In the genomic region with DNA sequence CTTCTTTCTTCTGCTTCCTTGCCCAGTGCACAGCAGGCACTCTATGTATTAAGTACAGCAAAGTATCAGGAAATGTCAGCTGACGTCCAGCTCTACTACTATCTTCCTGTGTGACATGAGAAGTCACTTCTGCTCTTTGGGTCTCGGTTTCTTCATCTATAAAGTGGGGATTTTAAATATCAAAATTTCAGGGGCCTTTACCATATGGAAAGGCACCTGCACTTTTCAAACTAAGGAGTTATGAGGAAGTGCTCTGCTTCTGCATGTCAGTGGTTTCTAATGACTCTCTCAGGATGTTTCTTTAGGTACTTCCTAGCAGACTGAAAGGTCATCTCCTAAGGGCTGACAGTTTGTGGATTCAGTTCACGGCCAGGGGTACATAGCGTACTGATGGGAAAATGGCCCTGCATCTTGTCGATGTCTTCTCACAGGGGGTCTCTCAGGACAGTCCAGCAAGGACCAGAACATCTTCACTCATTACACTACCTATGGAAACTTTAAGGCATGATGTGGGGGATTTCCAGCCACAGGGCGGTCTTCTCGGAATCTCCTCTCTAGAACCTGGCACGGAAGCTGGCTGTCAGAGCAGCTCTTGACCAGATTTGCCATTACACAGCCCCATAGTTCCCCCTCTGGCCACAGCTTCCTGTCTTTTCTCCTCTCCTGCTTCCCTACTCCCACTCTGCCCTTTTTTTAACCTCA, we compare ENCODE assay signal across 10 cellular contexts. TPM values are rescaled to one million over a fixed set of nuclear protein-coding genes. Genes with fewer than 3 reads are reported as not detected.
A peak's percentile ranks its signal among the peaks of the same experiment; 100 is the strongest.
DNase-seq lines count a peak whose midpoint lies in the region; ATAC-seq, FAIRE-seq and TF ChIP-seq lines count a peak whose summit lies in the region.
"Had no signal": no experiment of that assay in that cellular context is flagged by ENCODE, and none has a peak within 500 bp of the region (broad histone marks: within the 10 kb centered on the region; RNA-seq: fewer than 3 reads in every experiment).

No MANE protein-coding gene starts in this region.

- no peaks in the 10 kb centered on the region for H4K20me1 ChIP-seq in GM12878 (ENCODE audit: control insufficient read depth, insufficient read depth)

- peak; percentile 29 for DNase-seq in GM10248 (ENCODE audit: extremely low spot score)
- peak; percentile 61 for DNase-seq in GM12878 (ENCODE audit: low read depth, low spot score)
- no peak for DNase-seq in Peyer's patch
- no peak for DNase-seq in H4 (ENCODE audit: low spot score)
- DNase-seq in AML-193 (lab: John Stamatoyannopoulos, UW) = no peak
- DNase-seq in omental fat pad (ENCODE audit: low spot score) = no peak
- DNase-seq: foreskin fibroblast had no signal

- 3% methylated on average over 8 of the region's 8 CpGs for WGBS in GM12878 (ENCODE audit: insufficient coverage, insufficient replicate concordance, low lambda C conversion rate, missing lambda C conversion rate)

- ATAC-seq in GM19395 (IDR thresholded peaks at IDR 0.05; ENCODE audit: unreplicated experiment) = peak; percentile 85
- peak; percentile 68 for ATAC-seq in HG03159 (IDR thresholded peaks at IDR 0.05; ENCODE audit: unreplicated experiment)
- peak; percentile 91 for ATAC-seq in GM12878
- ATAC-seq in omental fat pad (ENCODE audit: low FRiP score) = no peak
- ATAC-seq: body of pancreas had no signal

- peaks cover 8% of the 10 kb centered on the region for H3K79me2 ChIP-seq in GM12878 (ENCODE audit: control insufficient read depth, insufficient read depth, low read length)

- TF ChIP-seq CTCF in GM10248 (IDR thresholded peaks at IDR 0.05; ENCODE audit: control extremely low read depth, extremely low read depth, low read depth, missing control alignments) (no peak), GM12878 (IDR thresholded peaks at IDR 0.05 in 2 of 3, conservative IDR thresholded peaks at IDR 0.05 in 1 of 3; ENCODE audit: control insufficient read depth in 2 of 3, extremely low read depth in 1 of 3, insufficient read depth in 1 of 3, low read depth in 3 of 3, low read length in 3 of 3) (no peak), Peyer's patch (IDR thresholded peaks at IDR 0.05) (no peak), omental fat pad (IDR thresholded peaks at IDR 0.05) (no peak)

- TF ChIP-seq EP300 in GM12878 (IDR thresholded peaks at IDR 0.05; ENCODE audit: borderline replicate concordance in 1 of 2, control insufficient read depth in 1 of 2, low read depth in 2 of 2, low read length in 2 of 2) = 0 out of 4 replicates have a peak, but pooled peaks have one; percentile 46 to 47

- in situ Hi-C loops in GM12878 (cut with MboI) = no loop called here

- TF ChIP-seq POLR2A in GM12878 (IDR thresholded peaks at IDR 0.05; ENCODE audit: low read depth, low read length) (no peak), Peyer's patch (IDR thresholded peaks at IDR 0.05) (no peak)

- peak; percentile 97 for FAIRE-seq in GM12878 (lab: Jason Lieb, UNC)

- intact Hi-C loops in GM12878 (cut with micrococcal nuclease; ENCODE audit: unreplicated experiment) = loop anchor here (2.0 kb wide), 1 partner anchor 21 kb away; no protein-coding TSS in a partner anchor

- H3K4me3 ChIP-seq in GM12878 (no peak overlapping the region), Peyer's patch (no peak overlapping the region)
- H3K4me3 ChIP-seq: body of pancreas had no signal

- CTCF ChIA-PET in GM10248 (lab: Yijun Ruan, JAX) = interaction anchor here (0.8 to 1.8 kb wide), 11 partner anchors 12 to 92 kb away, joined by 3 to 7 read pairs (median 4); a partner anchor contains a TSS
- CTCF ChIA-PET in GM12878 (lab: Yijun Ruan, JAX) = interaction anchor here (0.6 to 3.4 kb wide), 11 partner anchors 10 to 956 kb away, joined by 3 to 19 read pairs (median 5); no protein-coding TSS in a partner anchor

- RAD21 ChIA-PET in GM12878 (lab: Charles Lee; ENCODE audit: unreplicated experiment) = interaction anchor here (0.8 to 4.2 kb wide), 11 partner anchors 8 to 126 kb away, joined by 3 to 30 read pairs (median 4); a partner anchor contains a TSS

- H3K27me3 ChIP-seq in GM12878 (replicated peaks in 1 of 2; ENCODE audit: control insufficient read depth in 2 of 2, insufficient read depth in 2 of 2, low read length in 1 of 2) = no peaks in the 10 kb centered on the region
- H3K27me3 ChIP-seq in Peyer's patch = no peaks in the 10 kb centered on the region
- H3K27me3 ChIP-seq: body of pancreas had no signal

- H3K4me2 ChIP-seq in GM12878 (ENCODE audit: control insufficient read depth, insufficient read depth) = peak overlapping the region; percentile 63

- H3K4me1 ChIP-seq in GM12878 (ENCODE audit: control insufficient read depth, insufficient read depth, low read length) (peaks cover 15% of the 10 kb centered on the region), Peyer's patch (no peaks in the 10 kb centered on the region)
- H3K4me1 ChIP-seq: body of pancreas had no signal

- SMC1A ChIA-PET in GM12878 (lab: Charles Lee; ENCODE audit: uncharacterized antibody, unreplicated experiment) = interaction anchor here (0.9 to 3.6 kb wide), 10 partner anchors 9 to 117 kb away, joined by 3 to 25 read pairs (median 10); a partner anchor contains a TSS

- BruUV-seq in GM12878 (replicated peaks; lab: Mats Ljungman, UMichigan) = TSS peak; percentile 47

- 0 out of 2 replicates have a peak overlapping the region, but pooled peaks have one; percentile 0 for H2AFZ ChIP-seq in GM12878 (ENCODE audit: control insufficient read depth, low read depth, low read length)

- H3K9ac ChIP-seq in GM12878 (ENCODE audit: control insufficient read depth, insufficient read depth, low read length) = peak overlapping the region; percentile 27

- POLR2A ChIA-PET in GM10248 (lab: Yijun Ruan, JAX) = interaction anchor here (0.7 to 1.1 kb wide), 2 partner anchors 93 to 1489 kb away, joined by 3 to 8 read pairs; a partner anchor contains a TSS
- POLR2A ChIA-PET in GM12878 (lab: Charles Lee) = interaction anchor here (0.5 to 4.4 kb wide), 9 partner anchors 20 to 85 kb away, joined by 3 to 26 read pairs (median 3); a partner anchor contains a TSS

- H3K36me3 ChIP-seq in GM12878 (ENCODE audit: control insufficient read depth in 2 of 2, insufficient read depth in 2 of 2, low read length in 1 of 2) (peaks cover 0 to 11% of the 10 kb centered on the region in 2 experiments; a peak in 3 of 4 replicates), Peyer's patch (no peaks in the 10 kb centered on the region)

- H3K9me3 ChIP-seq in GM12878 (replicated peaks; ENCODE audit: control insufficient read depth, insufficient read depth, low read length) (peaks cover 4% of the 10 kb centered on the region; the same call in 2 of the 3 replicates), Peyer's patch (no peaks in the 10 kb centered on the region)
- H3K9me3 ChIP-seq: body of pancreas had no signal

- no peak for TF ChIP-seq RAD21 in GM12878 (IDR thresholded peaks at IDR 0.05; ENCODE audit: insufficient read depth, low read depth, low read length)

- H3K27ac ChIP-seq in GM12878 (ENCODE audit: control insufficient read depth, insufficient read depth) = peak overlapping the region; percentile 87
- H3K27ac ChIP-seq in Peyer's patch = peak overlapping the region in 1 of 4 donors; percentile 42
- H3K27ac ChIP-seq: body of pancreas had no signal

TF ChIP-seq in GM12878, 131 proteins besides CTCF, POLR2A, EP300 and RAD21 (continues in another document):
- peak; percentile 27; the same call in 1 of the 2 replicates for TF ChIP-seq ZNF217 (IDR thresholded peaks at IDR 0.05)

RNA-seq across cellular contexts. Expression of a gene that starts 42.0 kb away (rescaled TPM):
- 6.5 and 6.9 TPM in 2 replicates for total RNA-seq in GM12878 (2013; cell fraction: nucleolus; rRNA removed)
- total RNA-seq in GM12878 (2014; rRNA removed) (2.0 and 2.2 TPM in 2 replicates), GM12878 (2014; rRNA removed; fragmentation: Illumina TruSeq; extraction: Trizol) (6.3 and 6.6 TPM in 2 replicates), GM12878 (2021) (19.2 and 20.4 TPM in 2 replicates), Peyer's patch (1 to 10 TPM; 4.1 to 9.5 (median 8.1) TPM), omental fat pad (1 to 10 TPM; 6.0 to 9.0 (median 7.2) TPM)
- 4.0 TPM for polyA plus RNA-seq in GM12878 (2011; ENCODE audit: low read depth)
- polyA plus RNA-seq in GM12878 (2011; rRNA removed) (6.7 and 6.8 TPM in 2 replicates), GM12878 (2014; fragmentation: Illumina TruSeq; extraction: Trizol) (9.4 and 11.8 TPM in 2 replicates), GM12878 (2014; fragmentation: Nextera tagmentation; extraction: Ambion mirVana) (1 to 10 TPM; 2.8 to 4.4 TPM), GM12878 (2014; rRNA removed) (5.5 and 5.6 TPM in 2 replicates), GM12878 (2016; fragmentation: Nextera tagmentation; extraction: Ambion mirVana) (10 to 100 TPM; 13.7 to 14.7 TPM)
- polyA plus RNA-seq in GM12878 (2011; cell fraction: cytosol; rRNA removed) = 5.3 and 5.9 TPM in 2 replicates
- polyA plus RNA-seq in GM12878 (2011; cell fraction: nucleus; rRNA removed) = 5.1 and 14.7 TPM in 2 replicates
- polyA plus RNA-seq in GM12878 (2012) = 4.0 and 8.6 TPM in 2 replicates
- polyA minus RNA-seq in GM12878 (2011; rRNA and poly(A)+ RNA removed) = 10.7 and 28.2 TPM in 2 replicates
- polyA minus RNA-seq in GM12878 (2011; cell fraction: cytosol; rRNA and poly(A)+ RNA removed) = 2.7 and 4.2 TPM in 2 replicates
- polyA minus RNA-seq in GM12878 (2011; cell fraction: nucleus; rRNA and poly(A)+ RNA removed) = 2.8 and 5.0 TPM in 2 replicates
- total RNA-seq in H4 (2014; rRNA removed; shearing (Covaris generic)) = 2.0 TPM in 2 replicates

RNA-seq across cellular contexts. Expression of a gene that starts 45.5 kb away (rescaled TPM):
- total RNA-seq in GM12878 (2013; cell fraction: nucleolus; rRNA removed) = 129 and 133 TPM in 2 replicates
- total RNA-seq in GM12878 (2014; rRNA removed) = 38.5 and 46.2 TPM in 2 replicates
- 28.8 and 28.9 TPM in 2 replicates for total RNA-seq in GM12878 (2014; rRNA removed; fragmentation: Illumina TruSeq; extraction: Trizol)
- 32.0 and 32.6 TPM in 2 replicates for total RNA-seq in GM12878 (2021)
- polyA plus RNA-seq in GM12878 (2011; ENCODE audit: low read depth) = 16.3 TPM
- 45.0 and 54.4 TPM in 2 replicates for polyA plus RNA-seq in GM12878 (2011; rRNA removed)
- polyA plus RNA-seq in GM12878 (2011; cell fraction: cytosol; rRNA removed) = 43.4 and 43.6 TPM in 2 replicates
- 73.7 and 81.6 TPM in 2 replicates for polyA plus RNA-seq in GM12878 (2011; cell fraction: nucleus; rRNA removed)
- 17.4 and 21.7 TPM in 2 replicates for polyA plus RNA-seq in GM12878 (2012)
- polyA plus RNA-seq in GM12878 (2014; fragmentation: Illumina TruSeq; extraction: Trizol) = 25.0 and 27.1 TPM in 2 replicates
- 10 to 100 TPM; 10.9 to 14.6 TPM for polyA plus RNA-seq in GM12878 (2014; fragmentation: Nextera tagmentation; extraction: Ambion mirVana)
- 27.8 and 29.7 TPM in 2 replicates for polyA plus RNA-seq in GM12878 (2014; rRNA removed)
- polyA plus RNA-seq in GM12878 (2016; fragmentation: Nextera tagmentation; extraction: Ambion mirVana) = 10 to 100 TPM; 18.3 to 22.2 TPM
- 50.5 and 57.4 TPM in 2 replicates for polyA minus RNA-seq in GM12878 (2011; rRNA and poly(A)+ RNA removed)
- polyA minus RNA-seq in GM12878 (2011; cell fraction: cytosol; rRNA and poly(A)+ RNA removed) = 16.6 and 20.0 TPM in 2 replicates
- polyA minus RNA-seq in GM12878 (2011; cell fraction: nucleus; rRNA and poly(A)+ RNA removed) = 32.5 and 63.1 TPM in 2 replicates
- 10 to 100 TPM; 24.7 to 56.9 (median 35.3) TPM for total RNA-seq in Peyer's patch
- total RNA-seq in H4 (2014; rRNA removed; shearing (Covaris generic)) = 10.3 and 11.7 TPM in 2 replicates
- total RNA-seq in omental fat pad = 10 to 100 TPM; 16.2 to 45.6 (median 27.0) TPM

Comparison
In these comparisons a context has a peak if more than half of its experiments do, and no peak if none do; other contexts are left out.
1. DNase-seq: peak in GM10248 (single experiment) and GM12878 (single experiment); none in Peyer's patch (0 of 3), H4 (single experiment), AML-193 (0 of 2) and omental fat pad (single experiment).